14 cellular contexts compared by ENCODE assay signal in the genomic region with DNA sequence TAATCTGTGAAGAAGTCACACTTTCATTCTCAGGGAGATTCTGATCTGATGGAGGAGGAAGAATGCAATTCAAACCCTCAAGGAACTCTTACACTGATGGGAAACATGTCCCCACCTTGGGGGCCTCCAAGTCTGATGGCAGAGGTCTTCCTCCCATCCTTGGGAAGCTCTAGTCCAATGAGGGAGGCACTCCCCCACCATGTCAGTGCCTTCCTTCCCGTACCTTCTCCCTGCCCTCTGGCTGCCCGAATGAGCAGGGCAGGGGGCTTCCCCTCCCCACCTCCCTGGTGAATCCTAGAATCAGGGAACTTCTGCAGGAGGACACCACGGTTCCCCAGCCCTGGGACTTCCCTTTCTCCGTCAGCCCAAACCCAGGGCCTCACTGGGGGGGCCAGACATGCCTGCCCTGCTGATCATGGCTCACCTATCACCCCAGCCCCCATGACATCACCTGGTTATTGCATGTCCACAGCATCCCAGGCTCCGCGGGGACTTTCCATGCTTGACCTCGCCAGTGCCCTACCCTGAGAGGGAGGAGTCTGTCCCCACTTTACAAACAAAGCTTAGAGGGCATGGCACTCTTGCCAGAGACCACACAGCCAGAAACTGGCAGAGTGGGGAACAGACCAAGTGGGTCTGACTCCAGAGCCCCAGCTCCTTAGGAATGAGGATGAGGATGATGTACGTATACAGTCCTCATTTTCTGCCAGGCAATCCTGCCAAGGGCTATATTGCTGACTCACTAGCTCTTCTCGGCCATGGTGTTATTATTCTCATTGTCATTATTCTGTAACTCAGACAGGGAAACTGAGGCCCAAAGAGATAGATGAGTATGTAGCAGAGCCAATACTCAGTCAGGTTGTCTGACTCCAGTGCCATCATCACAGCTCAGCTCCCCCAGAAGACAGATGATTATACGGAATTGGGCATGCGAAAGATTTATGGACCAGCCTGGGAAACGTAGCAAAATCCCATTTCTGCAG. TPM values are rescaled to one million over a fixed set of nuclear protein-coding genes. Genes with fewer than 3 reads are reported as not detected.
DNase-seq lines count a peak whose midpoint lies in the region; ATAC-seq, FAIRE-seq and TF ChIP-seq lines count a peak whose summit lies in the region.
"Had no signal": no experiment of that assay in that cellular context is flagged by ENCODE, and none has a peak within 500 bp of the region (broad histone marks: within the 10 kb centered on the region; RNA-seq: fewer than 3 reads in every experiment).

No MANE protein-coding gene starts in this region.

- FAIRE-seq in endothelial cell of umbilical vein (lab: Jason Lieb, UNC): peak; percentile 49

- intact Hi-C loops in Calu3 (cut with micrococcal nuclease; ENCODE audit: unreplicated experiment): loop anchor here (5.0 kb wide), 1 partner anchor 33 kb away; no protein-coding TSS in a partner anchor
- intact Hi-C loops in endothelial cell of umbilical vein (cut with micrococcal nuclease): no loop called here

- no peak overlapping the region for H3K4me3 Mint-ChIP-seq in Calu3 (ENCODE audit: low read depth, unreplicated experiment)
- no peak overlapping the region for H3K4me3 Mint-ChIP-seq in osteocyte (ENCODE audit: unreplicated experiment)
- H3K4me3 Mint-ChIP-seq: natural killer cell had no signal

- H3K36me3 Mint-ChIP-seq in Calu3 (ENCODE audit: insufficient read depth, unreplicated experiment) (peaks cover 34% of the 10 kb centered on the region), osteocyte (ENCODE audit: unreplicated experiment) (no peaks in the 10 kb centered on the region)
- H3K36me3 Mint-ChIP-seq: natural killer cell had no signal

- CTCF ChIA-PET in Calu3 (lab: Charles Lee) (interaction anchor here (0.9 to 2.0 kb wide), 2 partner anchors 14 to 32 kb away, joined by 4 to 8 read pairs; no protein-coding TSS in a partner anchor), endothelial cell of umbilical vein (lab: Charles Lee) (interaction anchor here (0.6 to 2.9 kb wide), 8 partner anchors 10 to 32 kb away, joined by 3 to 30 read pairs (median 4); no protein-coding TSS in a partner anchor)

- H3K27me3 ChIP-seq in endothelial cell of umbilical vein (ENCODE audit: control insufficient read depth in 2 of 2, insufficient read depth in 2 of 2, low read length in 2 of 2): no peaks in the 10 kb centered on the region
- H3K27me3 ChIP-seq: SJCRH30 had no signal

- H3K9me3 Mint-ChIP-seq in Calu3 (ENCODE audit: low read depth, unreplicated experiment) (no peaks in the 10 kb centered on the region), osteocyte (ENCODE audit: unreplicated experiment) (no peaks in the 10 kb centered on the region)
- H3K9me3 Mint-ChIP-seq: natural killer cell had no signal

- H3K79me2 ChIP-seq in endothelial cell of umbilical vein (ENCODE audit: control insufficient read depth, insufficient read depth, low read length): no peaks in the 10 kb centered on the region

- dilution Hi-C loops in endothelial cell of umbilical vein (cut with MboI; ENCODE audit: extremely low pct_ligation_motif_present, low sequenced_read_pairs): no loop called here

- TF ChIP-seq CTCF in Calu3 (IDR thresholded peaks at IDR 0.05; ENCODE audit: unreplicated experiment) (no peak), endothelial cell of umbilical vein (IDR thresholded peaks at IDR 0.05; ENCODE audit: extremely low read depth in 1 of 2, insufficient read depth in 1 of 2, low read depth in 1 of 2, low read length in 2 of 2) (no peak), osteocyte (IDR thresholded peaks at IDR 0.05) (no peak)

- H3K4me1 Mint-ChIP-seq in Calu3 (ENCODE audit: low read depth, unreplicated experiment): peaks cover 70% of the 10 kb centered on the region
- peaks cover 48% of the 10 kb centered on the region for H3K4me1 Mint-ChIP-seq in osteocyte (ENCODE audit: unreplicated experiment)

- no peak overlapping the region for H3K4me3 ChIP-seq in endothelial cell of umbilical vein (replicated peaks in 1 of 3; ENCODE audit: insufficient read depth in 1 of 3, low read depth in 1 of 3, low read length in 3 of 3)
- H3K4me3 ChIP-seq: SJCRH30 had no signal

- H3K36me3 ChIP-seq in endothelial cell of umbilical vein (ENCODE audit: control insufficient read depth in 2 of 2, extremely low read depth in 1 of 2, insufficient read depth in 2 of 2, low read length in 2 of 2): no peaks in the 10 kb centered on the region
- H3K36me3 ChIP-seq: SJCRH30 had no signal

- POLR2A ChIA-PET in endothelial cell of umbilical vein (lab: Charles Lee): no interaction called here

- H3K27ac ChIP-seq in endothelial cell of umbilical vein (ENCODE audit: insufficient read depth, low read depth, low read length): no peak overlapping the region
- no peak overlapping the region for H3K27ac ChIP-seq in caudate nucleus (ENCODE audit: low read depth, low read length)
- H3K27ac ChIP-seq: SJCRH30 had no signal

- TF ChIP-seq EP300 in Ishikawa (IDR thresholded peaks at IDR 0.05; ENCODE audit: borderline replicate concordance): no peak

- no peaks in the 10 kb centered on the region for H3K27me3 Mint-ChIP-seq in Calu3 (ENCODE audit: unreplicated experiment)
- H3K27me3 Mint-ChIP-seq in osteocyte (ENCODE audit: unreplicated experiment): no peaks in the 10 kb centered on the region

- no peak for TF ChIP-seq RAD21 in Ishikawa (IDR thresholded peaks at IDR 0.05; ENCODE audit: low read depth)

- no peak overlapping the region for H2AFZ ChIP-seq in endothelial cell of umbilical vein (ENCODE audit: low read depth, low read length)

- H3K9me1 ChIP-seq in endothelial cell of umbilical vein (replicated peaks; ENCODE audit: control insufficient read depth, extremely low read depth, insufficient read depth, low read length): no peaks in the 10 kb centered on the region

- no TSS peak for BruUV-seq in Calu3 (replicated peaks; lab: Mats Ljungman, UMichigan)
- no TSS peak for BruUV-seq in endothelial cell of umbilical vein (replicated peaks; lab: Mats Ljungman, UMichigan)

- no peaks in the 10 kb centered on the region for H4K20me1 ChIP-seq in endothelial cell of umbilical vein (replicated peaks; ENCODE audit: control insufficient read depth, extremely low read depth, insufficient read depth, low read length)

- no peak for TF ChIP-seq POLR2A in endothelial cell of umbilical vein (IDR thresholded peaks at IDR 0.05; ENCODE audit: low read depth, low read length)

- no peak overlapping the region for H3K4me2 ChIP-seq in endothelial cell of umbilical vein (ENCODE audit: insufficient read depth, low read length)

- peak; percentile 69 for DNase-seq in Calu3
- DNase-seq in endothelial cell of umbilical vein (ENCODE audit: low read depth, low spot score): no peak
- no peak for DNase-seq in osteocyte (ENCODE audit: extremely low spot score, unreplicated experiment)
- no peak for DNase-seq in NCI-H1105 treated with DMSO at 0.1 percent for 48 hours (lab: John Stamatoyannopoulos, UW)
- no peak for DNase-seq in effector CD4-positive, alpha-beta T cell
- DNase-seq in caudate nucleus (lab: John Stamatoyannopoulos, UW): no peak
- DNase-seq: C1 segment of cervical spinal cord; natural killer cell; NCI-H510A treated with DMSO at 0.1 percent for 48 hours; SJCRH30; stimulated activated CD4-positive, alpha-beta T cell treated with anti-CD3 and anti-CD28 coated beads, Interleukin-12 subunit alpha, Interleukin-12 subunit beta, amount 100 ng/mL, for 4 hours had no signal

- no peak overlapping the region for H3K9ac ChIP-seq in endothelial cell of umbilical vein (replicated peaks; ENCODE audit: extremely low read depth, insufficient read depth, low read length)

- no peak for ATAC-seq in HG03139 (IDR thresholded peaks at IDR 0.05; ENCODE audit: unreplicated experiment)
- ATAC-seq: activated CD4-positive, CD25-positive, alpha-beta regulatory T cell treated with anti-CD3 and anti-CD28 coated beads, Interleukin-2, amount 50 U/mL, for 24 hours had no signal

- peaks cover 18% of the 10 kb centered on the region for H3K4me1 ChIP-seq in endothelial cell of umbilical vein (ENCODE audit: control insufficient read depth, extremely low read depth, insufficient read depth, low read length)

- H3K27ac Mint-ChIP-seq in Calu3 (ENCODE audit: unreplicated experiment) (peak overlapping the region; percentile 83), osteocyte (ENCODE audit: unreplicated experiment) (peak overlapping the region; percentile 63)

- no peaks in the 10 kb centered on the region for H3K9me3 ChIP-seq in endothelial cell of umbilical vein (replicated peaks; ENCODE audit: control insufficient read depth, insufficient read depth, low read length)
- H3K9me3 ChIP-seq: SJCRH30 had no signal

RNA-seq across cellular contexts. Expression of a gene that starts 9.6 kb away (rescaled TPM):
- total RNA-seq in Calu3 (2022): 37.7 and 41.5 TPM in 2 replicates
- 24.0 and 26.9 TPM in 2 replicates for total RNA-seq in endothelial cell of umbilical vein
- 11.0 and 15.3 TPM in 2 replicates for polyA plus RNA-seq in endothelial cell of umbilical vein
- polyA plus RNA-seq in endothelial cell of umbilical vein (2011; cell fraction: cytosol; rRNA removed): 7.2 and 9.0 TPM in 2 replicates
- 9.7 and 11.6 TPM in 2 replicates for polyA plus RNA-seq in endothelial cell of umbilical vein (2011; cell fraction: nucleus; rRNA removed)
- 10.4 and 17.2 TPM in 2 replicates for polyA plus RNA-seq in endothelial cell of umbilical vein (2012)
- 4.7 and 10.4 TPM in 2 replicates for polyA minus RNA-seq in endothelial cell of umbilical vein
- polyA minus RNA-seq in endothelial cell of umbilical vein (2011; cell fraction: cytosol; rRNA and poly(A)+ RNA removed): 17.0 TPM
- polyA minus RNA-seq in endothelial cell of umbilical vein (2011; cell fraction: nucleus; rRNA and poly(A)+ RNA removed): 5.7 and 7.2 TPM in 2 replicates
- 12.7 and 15.3 TPM in 2 replicates for total RNA-seq in osteocyte

RNA-seq across cellular contexts. Expression of a gene that starts 38.8 kb away (rescaled TPM):
- total RNA-seq in Calu3 (2022) (54.3 and 63.1 TPM in 2 replicates), endothelial cell of umbilical vein (not detected in 2 replicates), osteocyte (not detected in 2 replicates)
- 0.04 and 0.08 TPM in 2 replicates for polyA plus RNA-seq in endothelial cell of umbilical vein
- polyA plus RNA-seq in endothelial cell of umbilical vein (2011; cell fraction: cytosol; rRNA removed): not detected in 2 replicates
- 0.10 TPM in 1 of 2 replicates, not detected in the other for polyA plus RNA-seq in endothelial cell of umbilical vein (2011; cell fraction: nucleus; rRNA removed)
- not detected in 2 replicates for polyA plus RNA-seq in endothelial cell of umbilical vein (2012)
- polyA minus RNA-seq in endothelial cell of umbilical vein: not detected in 2 replicates
- polyA minus RNA-seq in endothelial cell of umbilical vein (2011; cell fraction: cytosol; rRNA and poly(A)+ RNA removed): not detected
- polyA minus RNA-seq in endothelial cell of umbilical vein (2011; cell fraction: nucleus; rRNA and poly(A)+ RNA removed): not detected in 2 replicates
- total RNA-seq: natural killer cell, SJCRH30 had no signal

RNA-seq across cellular contexts. Expression of a gene that starts 39.9 kb away (rescaled TPM):
- 0.38 TPM in 1 of 2 replicates, not detected in the other for total RNA-seq in Calu3 (2022)
- not detected in 2 replicates for total RNA-seq in endothelial cell of umbilical vein
- not detected in 2 replicates for polyA plus RNA-seq in endothelial cell of umbilical vein
- polyA plus RNA-seq in endothelial cell of umbilical vein (2011; cell fraction: cytosol; rRNA removed): not detected in 2 replicates
- polyA plus RNA-seq in endothelial cell of umbilical vein (2011; cell fraction: nucleus; rRNA removed): not detected in 2 replicates
- polyA plus RNA-seq in endothelial cell of umbilical vein (2012): not detected in 2 replicates
- not detected in 2 replicates for polyA minus RNA-seq in endothelial cell of umbilical vein
- not detected for polyA minus RNA-seq in endothelial cell of umbilical vein (2011; cell fraction: cytosol; rRNA and poly(A)+ RNA removed)
- polyA minus RNA-seq in endothelial cell of umbilical vein (2011; cell fraction: nucleus; rRNA and poly(A)+ RNA removed): not detected in 2 replicates
- not detected in 2 replicates for total RNA-seq in osteocyte
- total RNA-seq: natural killer cell had no signal

Comparison
In these comparisons a context has a peak if more than half of its experiments do, and no peak if none do; other contexts are left out.
1. RNA of a gene that starts 38.8 kb away (total RNA-seq): 54.3 to 63.1 TPM in Calu3; not detected in endothelial cell of umbilical vein and not detected in osteocyte; every median in the first group is over 10 times any median in the second.